ENCODE assay signal across 23 cellular contexts in the genomic region with DNA sequence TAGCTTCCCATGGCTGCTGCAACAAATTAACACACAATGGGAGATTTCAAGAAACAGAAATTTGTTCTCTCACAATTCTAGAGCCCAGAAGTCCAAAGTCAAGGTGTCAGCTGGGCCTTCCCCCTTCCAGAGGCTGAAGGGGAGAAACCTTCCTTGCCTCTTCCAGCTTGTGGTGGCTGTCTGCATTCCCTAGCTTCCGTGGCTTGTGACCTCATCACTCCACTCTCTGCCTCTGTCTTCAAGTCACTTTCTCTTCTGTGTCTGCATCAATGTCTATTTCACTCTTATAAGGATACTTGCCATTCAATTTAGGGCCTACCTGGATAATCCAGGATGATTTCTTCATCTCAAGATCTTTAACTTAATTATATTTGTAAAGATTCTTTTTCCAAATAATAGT. TPM values are rescaled to one million over a fixed set of nuclear protein-coding genes. Genes with fewer than 3 reads are reported as not detected.
DNase-seq lines count a peak whose midpoint lies in the region; ATAC-seq and TF ChIP-seq lines count a peak whose summit lies in the region.
"Had no signal": no experiment of that assay in that cellular context is flagged by ENCODE, and none has a peak within 500 bp of the region (broad histone marks: within the 10 kb centered on the region; RNA-seq: fewer than 3 reads in every experiment).

No MANE protein-coding gene starts in this region.

- no peak for TF ChIP-seq RAD21 in IMR-90 (IDR thresholded peaks at IDR 0.05; ENCODE audit: low read length)

- H3K4me2 ChIP-seq in IMR-90 (ENCODE audit: low read depth, low read length) (no peak overlapping the region), mesenchymal stem cell (ENCODE audit: low read length, poor library complexity, severe bottlenecking) (no peak overlapping the region), GM23338 (no peak overlapping the region)
- H3K4me2 ChIP-seq: KMS-11 had no signal

- H2BK5ac ChIP-seq in IMR-90 (ENCODE audit: low read depth, low read length, poor library complexity, severe bottlenecking) (no peak overlapping the region), mesenchymal stem cell (ENCODE audit: low read depth, low read length, poor library complexity, severe bottlenecking) (no peak overlapping the region)

- H4K91ac ChIP-seq in IMR-90 (ENCODE audit: insufficient read depth, low read depth, low read length) = no peak overlapping the region
- no peak overlapping the region for H4K91ac ChIP-seq in mesenchymal stem cell (ENCODE audit: low read length)

- H3K27ac Mint-ChIP-seq in GM23338 = no peak overlapping the region; the same call in 1 of the 2 replicates
- H3K27ac Mint-ChIP-seq: activated naive CD8-positive, alpha-beta T cell treated with anti-CD3 and anti-CD28 coated beads, Interleukin-2, amount 50 U/mL, for 24 hours; dendritic cell treated with granulocyte-macrophage colony-stimulating factor and Interleukin-4, amounts not matched to agents 40 ng/mL and 50 ng/mL, for 4 days; naive thymus-derived CD4-positive, alpha-beta T cell; type B pancreatic cell had no signal

- no peak for TF ChIP-seq POLR2A in IMR-90 (IDR thresholded peaks at IDR 0.05; ENCODE audit: low read depth, low read length)
- TF ChIP-seq POLR2A in upper lobe of left lung (IDR thresholded peaks at IDR 0.05) = no peak

- WGBS in IMR-90 (ENCODE audit: extremely low coverage in 2 of 2, insufficient read length in 1 of 2), 2 experiments = no CpG with 5 or more reads among the region's 1 CpG
- 20% methylated on average over 1 of the region's 1 CpG for WGBS in mesenchymal stem cell
- WGBS in upper lobe of left lung, 2 donors = 80 to 89% methylated on average over 1 of the region's 1 CpG

- H3K9me1 ChIP-seq in IMR-90 (ENCODE audit: insufficient read depth, low read length) = no peaks in the 10 kb centered on the region

- H2AFZ ChIP-seq in IMR-90 (replicated peaks; ENCODE audit: low read length, poor library complexity) (peak overlapping the region; percentile 47), mesenchymal stem cell (ENCODE audit: low read depth, low read length) (no peak overlapping the region), GM23338 (no peak overlapping the region)

- H4K8ac ChIP-seq in IMR-90 (ENCODE audit: low read depth in 2 of 2, low read length in 2 of 2) (no peak overlapping the region), mesenchymal stem cell (ENCODE audit: low read length) (no peak overlapping the region)

- peaks cover 2% of the 10 kb centered on the region; the same call in 1 of the 2 replicates for H3K4me1 ChIP-seq in IMR-90 (ENCODE audit: control insufficient read depth, insufficient read depth, low read length)
- H3K4me1 ChIP-seq in mesenchymal stem cell (ENCODE audit: control insufficient read depth, insufficient read depth, low read depth, low read length) = peaks cover 3% of the 10 kb centered on the region
- H3K4me1 ChIP-seq in upper lobe of left lung = peaks cover 0 to 8% (median 0%) of the 10 kb centered on the region in 4 donors
- peaks cover 17% of the 10 kb centered on the region for H3K4me1 ChIP-seq in GM23338 (ENCODE audit: insufficient read depth)
- H3K4me1 ChIP-seq: SJCRH30 had no signal

- DNase-seq in AG20443 (ENCODE audit: low spot score) (peak; percentile 64), IMR-90 (peak; percentile 67), brain microvascular endothelial cell (peak; percentile 45), mesenchymal stem cell (peak; percentile 76), upper lobe of left lung (no peak), hypothalamus (lab: John Stamatoyannopoulos, UW) (no peak), GM23338 (ENCODE audit: low spot score) (no peak)
- DNase-seq: activated gamma-delta T cell; activated naive CD8-positive, alpha-beta T cell treated with anti-CD3 and anti-CD28 coated beads, Interleukin-2, amount 50 U/mL, for 24 hours; C1 segment of cervical spinal cord; caudate nucleus; DMS79 treated with DMSO at 0.1 percent for 48 hours; head of caudate nucleus; naive thymus-derived CD4-positive, alpha-beta T cell; NCI-H146; NCI-H510A; occipital lobe; SJCRH30 had no signal

- no peak overlapping the region for H3K27ac ChIP-seq in IMR-90 (ENCODE audit: insufficient read depth, low read length)
- H3K27ac ChIP-seq in brain microvascular endothelial cell = no peak overlapping the region
- no peak overlapping the region for H3K27ac ChIP-seq in mesenchymal stem cell (ENCODE audit: low read length, poor library complexity, severe bottlenecking)
- H3K27ac ChIP-seq in upper lobe of left lung = no peak overlapping the region
- no peak overlapping the region for H3K27ac ChIP-seq in GM23338 (ENCODE audit: low read depth)
- H3K27ac ChIP-seq: KMS-11, SJCRH30, skin epidermis had no signal

- H2BK12ac ChIP-seq in mesenchymal stem cell (ENCODE audit: low read length in 2 of 2) = no peak overlapping the region

- H4K5ac ChIP-seq in IMR-90 (ENCODE audit: low read depth, low read length) = no peak overlapping the region

- H3K4me3 ChIP-seq in IMR-90 (ENCODE audit: insufficient read depth, low read depth, low read length) (no peak overlapping the region), brain microvascular endothelial cell (ENCODE audit: low read depth, low read length) (no peak overlapping the region), mesenchymal stem cell (ENCODE audit: insufficient read depth in 1 of 2, low read depth in 1 of 2, low read length in 2 of 2) (no peak overlapping the region), upper lobe of left lung (no peak overlapping the region), GM23338 (no peak overlapping the region)
- H3K4me3 ChIP-seq: SJCRH30, skin epidermis had no signal

- H3K79me2 ChIP-seq in GM23338 (replicated peaks; ENCODE audit: insufficient read depth) = no peaks in the 10 kb centered on the region

- H3K9me3 ChIP-seq in IMR-90 (ENCODE audit: control insufficient read depth, insufficient read depth, low read length) = 0 out of 2 replicates have a peak, but pooled peaks cover 2% of the 10 kb centered on the region
- no peaks in the 10 kb centered on the region for H3K9me3 ChIP-seq in mesenchymal stem cell (ENCODE audit: control insufficient read depth, low read length)
- H3K9me3 ChIP-seq in upper lobe of left lung = no peaks in the 10 kb centered on the region
- H3K9me3 ChIP-seq: SJCRH30 had no signal

- no peak overlapping the region for H3K18ac ChIP-seq in IMR-90 (ENCODE audit: low read depth, low read length)
- H3K18ac ChIP-seq in mesenchymal stem cell (ENCODE audit: low read depth in 1 of 2, low read length in 2 of 2) = peak overlapping the region in 1 of 2 experiments; percentile 40

- TF ChIP-seq CTCF in IMR-90 (conservative IDR thresholded peaks at IDR 0.05; ENCODE audit: low read depth, low read length) (no peak), brain microvascular endothelial cell (IDR thresholded peaks at IDR 0.05; ENCODE audit: low read depth, low read length, missing control alignments) (no peak), upper lobe of left lung (IDR thresholded peaks at IDR 0.05) (no peak), GM23338 (conservative IDR thresholded peaks at IDR 0.05; ENCODE audit: low read depth in 2 of 2) (no peak)

- H3K14ac ChIP-seq in IMR-90 (replicated peaks; ENCODE audit: low read depth, low read length) (no peak overlapping the region), mesenchymal stem cell (ENCODE audit: low read length in 2 of 2) (no peak overlapping the region)

- H3K9me2 ChIP-seq in GM23338 (ENCODE audit: insufficient read depth) = no peaks in the 10 kb centered on the region

- H4K20me1 ChIP-seq in IMR-90 (ENCODE audit: insufficient read depth, low read length) (no peaks in the 10 kb centered on the region), GM23338 (replicated peaks; ENCODE audit: insufficient read depth) (no peaks in the 10 kb centered on the region)

- no peak overlapping the region for H3K56ac ChIP-seq in IMR-90 (ENCODE audit: extremely low read depth, insufficient read depth, low read length)

- no peaks in the 10 kb centered on the region for H3K9me3 Mint-ChIP-seq in GM23338
- H3K9me3 Mint-ChIP-seq: activated naive CD8-positive, alpha-beta T cell treated with anti-CD3 and anti-CD28 coated beads, Interleukin-2, amount 50 U/mL, for 24 hours; dendritic cell treated with granulocyte-macrophage colony-stimulating factor and Interleukin-4, amounts not matched to agents 40 ng/mL and 50 ng/mL, for 4 days; naive thymus-derived CD4-positive, alpha-beta T cell; type B pancreatic cell had no signal

- in situ Hi-C loops in IMR-90 (cut with MboI; ENCODE audit: low sequenced_read_pairs) (loop anchor here (25.0 kb wide), 1 partner anchor 684 kb away; no protein-coding TSS in a partner anchor), brain microvascular endothelial cell (cut with HindIII; ENCODE audit: low pct_ligation_motif_present, low sequenced_read_pairs) (loop anchor here (25.0 kb wide), 1 partner anchor 309 kb away; no protein-coding TSS in a partner anchor)

- H3K27me3 ChIP-seq in IMR-90 (ENCODE audit: control insufficient read depth, insufficient read depth, low read length) (peaks cover 68% of the 10 kb centered on the region), brain microvascular endothelial cell (replicated peaks) (no peaks in the 10 kb centered on the region), mesenchymal stem cell (ENCODE audit: control insufficient read depth in 1 of 2, insufficient read depth in 1 of 2, low read length in 2 of 2) (peaks cover 0 to 9% of the 10 kb centered on the region in 2 experiments), upper lobe of left lung (no peaks in the 10 kb centered on the region), GM23338 (ENCODE audit: insufficient read depth) (no peaks in the 10 kb centered on the region)

- dilution Hi-C loops in IMR-90 (cut with HindIII; ENCODE audit: low sequenced_read_pairs, unreplicated experiment) = loop anchor here (25.0 kb wide), 1 partner anchor 309 kb away; no protein-coding TSS in a partner anchor

- intact Hi-C loops in IMR-90 (cut with micrococcal nuclease) = no loop called here

- H2AK9ac ChIP-seq in IMR-90 (replicated peaks; ENCODE audit: low read depth, low read length, poor library complexity) = no peak overlapping the region

- no peaks in the 10 kb centered on the region for H3F3A ChIP-seq in GM23338 (replicated peaks; ENCODE audit: low read depth)

- H3K36me3 ChIP-seq in IMR-90 (ENCODE audit: control insufficient read depth, insufficient read depth, low read length) (no peaks in the 10 kb centered on the region), brain microvascular endothelial cell (replicated peaks) (no peaks in the 10 kb centered on the region), mesenchymal stem cell (ENCODE audit: control insufficient read depth in 1 of 2, insufficient read depth in 2 of 2, low read depth in 1 of 2, low read length in 2 of 2) (no peaks in the 10 kb centered on the region), upper lobe of left lung (no peaks in the 10 kb centered on the region), GM23338 (ENCODE audit: insufficient read depth) (no peaks in the 10 kb centered on the region)
- H3K36me3 ChIP-seq: SJCRH30 had no signal

- H3K23ac ChIP-seq in IMR-90 (ENCODE audit: low read depth, low read length) (no peak overlapping the region), mesenchymal stem cell (ENCODE audit: low read length in 2 of 2) (no peak overlapping the region)

- no peaks in the 10 kb centered on the region for H3K36me3 Mint-ChIP-seq in GM23338 (ENCODE audit: low read depth)
- H3K36me3 Mint-ChIP-seq: type B pancreatic cell had no signal

- BruUV-seq in IMR-90 (replicated peaks; lab: Mats Ljungman, UMichigan) = no TSS peak

- CTCF ChIA-PET in IMR-90 (lab: Yijun Ruan, JAX) = interaction anchor here (0.6 to 1.5 kb wide), 4 partner anchors 11 to 999 kb away, joined by 3 to 4 read pairs (median 4); no protein-coding TSS in a partner anchor

- H3K79me1 ChIP-seq in IMR-90 (ENCODE audit: low read depth in 1 of 2, low read length in 2 of 2) (no peaks in the 10 kb centered on the region), mesenchymal stem cell (replicated peaks; ENCODE audit: low read length, poor library complexity, severe bottlenecking) (no peaks in the 10 kb centered on the region)

- peaks cover 21% of the 10 kb centered on the region for H3K4me1 Mint-ChIP-seq in GM23338
- H3K4me1 Mint-ChIP-seq: activated naive CD8-positive, alpha-beta T cell treated with anti-CD3 and anti-CD28 coated beads, Interleukin-2, amount 50 U/mL, for 24 hours had no signal

- H2AK5ac ChIP-seq in IMR-90 (ENCODE audit: low read depth, low read length) = no peak overlapping the region
- no peak overlapping the region for H2AK5ac ChIP-seq in mesenchymal stem cell (ENCODE audit: low read length, severe bottlenecking)

- H2BK15ac ChIP-seq in IMR-90 (ENCODE audit: low read depth, low read length) = no peak overlapping the region
- H2BK15ac ChIP-seq in mesenchymal stem cell (ENCODE audit: low read depth, poor library complexity, severe bottlenecking) = no peak overlapping the region

- TF ChIP-seq EP300 in upper lobe of left lung (IDR thresholded peaks at IDR 0.05) = no peak

- POLR2A ChIA-PET in IMR-90 (lab: Charles Lee; ENCODE audit: unreplicated experiment) = no interaction called here

- H3K27me3 Mint-ChIP-seq in GM23338 (ENCODE audit: insufficient read depth, low read depth, poor library complexity) = no peaks in the 10 kb centered on the region
- H3K27me3 Mint-ChIP-seq: dendritic cell treated with granulocyte-macrophage colony-stimulating factor and Interleukin-4, amounts not matched to agents 40 ng/mL and 50 ng/mL, for 4 days had no signal

- H2BK20ac ChIP-seq in IMR-90 (ENCODE audit: low read depth, low read length) = no peak overlapping the region

- H3K4ac ChIP-seq in IMR-90 (ENCODE audit: low read depth, low read length) (no peak overlapping the region), mesenchymal stem cell (ENCODE audit: low read depth in 1 of 2, low read length in 2 of 2) (no peak overlapping the region)

- ATAC-seq in IMR-90 (ENCODE audit: low read depth) (peak; percentile 74), upper lobe of left lung (ENCODE audit: low FRiP score in 2 of 2) (no peak), GM21381 (IDR thresholded peaks at IDR 0.05; ENCODE audit: unreplicated experiment) (no peak), GM23338 (no peak)
- ATAC-seq: activated naive CD8-positive, alpha-beta T cell treated with anti-CD3 and anti-CD28 coated beads, Interleukin-2, amount 50 U/mL, for 24 hours; naive thymus-derived CD4-positive, alpha-beta T cell had no signal

- no peak overlapping the region for H3K9ac ChIP-seq in IMR-90 (ENCODE audit: low read depth, low read length)
- no peak overlapping the region for H3K9ac ChIP-seq in mesenchymal stem cell (ENCODE audit: low read length)
- H3K9ac ChIP-seq: KMS-11 had no signal

- no peak overlapping the region for H3K4me3 Mint-ChIP-seq in GM23338
- H3K4me3 Mint-ChIP-seq: activated naive CD8-positive, alpha-beta T cell treated with anti-CD3 and anti-CD28 coated beads, Interleukin-2, amount 50 U/mL, for 24 hours; dendritic cell treated with granulocyte-macrophage colony-stimulating factor and Interleukin-4, amounts not matched to agents 40 ng/mL and 50 ng/mL, for 4 days; naive thymus-derived CD4-positive, alpha-beta T cell; type B pancreatic cell had no signal

- no peak overlapping the region for H2BK120ac ChIP-seq in IMR-90 (ENCODE audit: low read depth, low read length)
- no peak overlapping the region for H2BK120ac ChIP-seq in mesenchymal stem cell (ENCODE audit: low read depth, low read length)

RNA-seq across cellular contexts. Expression of a gene that starts 16.8 kb away (rescaled TPM):
- 14.7 and 20.6 TPM in 2 replicates for total RNA-seq in IMR-90 (2012; rRNA removed)
- polyA plus RNA-seq in IMR-90 (2012; rRNA removed) = 2.9 and 3.5 TPM in 2 replicates
- 0.44 and 0.71 TPM in 2 replicates for polyA plus RNA-seq in IMR-90 (2012; cell fraction: cytosol; rRNA removed)
- polyA plus RNA-seq in IMR-90 (2012; cell fraction: nucleus; rRNA removed; ENCODE audit: low replicate concordance) = 0.44 and 2.1 TPM in 2 replicates
- 7.5 TPM for polyA plus RNA-seq in mesenchymal stem cell (2013, experiment 1 of 2)
- 7.7 TPM for polyA plus RNA-seq in mesenchymal stem cell (2013, experiment 2 of 2)
- total RNA-seq in upper lobe of left lung = 10 to 100 TPM; 16.4 to 38.3 (median 19.0) TPM
- 44.3 and 46.3 TPM in 2 replicates for total RNA-seq in GM23338 (2014; rRNA removed; shearing (Covaris generic))
- 27.4 and 29.3 TPM in 2 replicates for polyA plus RNA-seq in GM23338 (2016; fragmentation: Nextera tagmentation; extraction: Ambion mirVana)

RNA-seq across cellular contexts. Expression of a gene that starts 23.6 kb away (rescaled TPM):
- total RNA-seq in IMR-90 (2012; rRNA removed) (13.3 and 32.4 TPM in 2 replicates), upper lobe of left lung (100 to 1,000 TPM in 2 of 6 donors, 10 to 100 TPM in 4; 54.9 to 124 (median 75.6) TPM)
- polyA plus RNA-seq in IMR-90 (2012; rRNA removed) (8.1 TPM in 2 replicates), GM23338 (2016; fragmentation: Nextera tagmentation; extraction: Ambion mirVana) (0.82 and 1.2 TPM in 2 replicates)
- polyA plus RNA-seq in IMR-90 (2012; cell fraction: cytosol; rRNA removed) = 4.3 and 5.8 TPM in 2 replicates
- polyA plus RNA-seq in IMR-90 (2012; cell fraction: nucleus; rRNA removed; ENCODE audit: low replicate concordance) = 4.3 and 9.3 TPM in 2 replicates
- polyA plus RNA-seq in mesenchymal stem cell (2013, experiment 1 of 2) = 10.6 TPM
- 11.5 TPM for polyA plus RNA-seq in mesenchymal stem cell (2013, experiment 2 of 2)
- total RNA-seq in GM23338 (2014; rRNA removed; shearing (Covaris generic)) = 0.94 and 2.7 TPM in 2 replicates

Comparison
In these comparisons a context has a peak if more than half of its experiments do, and no peak if none do; other contexts are left out.
1. DNase-seq: peak in AG20443 (single experiment), IMR-90 (single experiment), brain microvascular endothelial cell (single experiment) and mesenchymal stem cell (single experiment); none in upper lobe of left lung (0 of 2), hypothalamus (0 of 51) and GM23338 (single experiment).